In genomic region chr7:27918503-27918902, GRCh38 we compare ENCODE assay signal across 22 cellular contexts.
"Had no signal": no experiment of that assay in that cellular context is flagged by ENCODE, and none has a peak within 500 bp of the region (broad histone marks: within the 10 kb centered on the region; RNA-seq: fewer than 3 reads in every experiment).

No MANE protein-coding gene starts in this region.

- DNase-seq: activated B cell treated with CpG ODN at 0.5 μM for 24 hours; activated CD4-positive, alpha-beta memory T cell treated with anti-CD3 and anti-CD28 coated beads for 36 hours; activated CD4-positive, alpha-beta T cell treated with anti-CD3 and anti-CD28 coated beads for 4 hours; activated effector memory CD4-positive, alpha-beta T cell treated with Interleukin-2 at 50 U/mL for 16 hours; activated naive CD4-positive, alpha-beta T cell treated with anti-CD3 and anti-CD28 coated beads for 36 hours; activated naive CD8-positive, alpha-beta T cell treated with anti-CD3 and anti-CD28 coated beads, Interleukin-2, amount 10 ng/mL, durations not matched to agents 7 days and 5 days; activated T-cell treated with anti-CD3 and anti-CD28 coated beads, Interleukin-2, amount 50 U/mL, for 72 hours; amygdala; cerebellar nuclear complex; cortex of kidney; endodermal cell; heart left ventricle; left ventricle myocardium superior; naive thymus-derived CD8-positive, alpha-beta T cell; stimulated activated CD4-positive, alpha-beta T cell treated with anti-CD3 and anti-CD28 coated beads, Interleukin-4, amount 100 ng/mL, for 4 hours; stimulated activated naive CD8-positive, alpha-beta T cell treated with anti-CD3 and anti-CD28 coated beads, Interleukin-15, Interleukin-2, amounts not matched to agents 100 U/mL and 50 U/mL, for 24 hours had no signal

- H3K4me1 Mint-ChIP-seq: activated naive CD8-positive, alpha-beta T cell treated with anti-CD3 and anti-CD28 coated beads, Interleukin-2, amount 10 ng/mL, durations not matched to agents 7 days and 5 days had no signal

- ATAC-seq: heart left ventricle; left ventricle myocardium superior; naive thymus-derived CD8-positive, alpha-beta T cell; stimulated activated naive CD8-positive, alpha-beta T cell treated with anti-CD3 and anti-CD28 coated beads, Interleukin-15, Interleukin-2, amounts not matched to agents 100 U/mL and 50 U/mL, for 24 hours had no signal

- H3K27me3 ChIP-seq: heart left ventricle, right atrium auricular region, tibial nerve had no signal

- FAIRE-seq: islet of Langerhans, urothelium cell line had no signal

- H3K4me1 ChIP-seq: prostate gland had no signal

- H3K36me3 Mint-ChIP-seq: activated naive CD8-positive, alpha-beta T cell treated with anti-CD3 and anti-CD28 coated beads, Interleukin-2, amount 10 ng/mL, durations not matched to agents 7 days and 5 days; mesothelial cell of epicardium had no signal

- H3K4me3 ChIP-seq: heart left ventricle, prostate gland, right atrium auricular region, tibial nerve had no signal

- H3K27me3 Mint-ChIP-seq: activated B cell treated with CpG ODN at 0.5 μM for 24 hours; activated CD4-positive, alpha-beta memory T cell treated with anti-CD3 and anti-CD28 coated beads for 36 hours; naive thymus-derived CD8-positive, alpha-beta T cell had no signal

- H3K9me3 ChIP-seq: heart left ventricle, prostate gland, right atrium auricular region, tibial nerve had no signal

- H3K9me3 Mint-ChIP-seq: activated B cell treated with CpG ODN at 0.5 μM for 24 hours; activated naive CD8-positive, alpha-beta T cell treated with anti-CD3 and anti-CD28 coated beads, Interleukin-2, amount 10 ng/mL, durations not matched to agents 7 days and 5 days; activated T-cell treated with anti-CD3 and anti-CD28 coated beads, Interleukin-2, amount 50 U/mL, for 72 hours had no signal

- H3K27ac ChIP-seq: heart left ventricle, prostate gland, right atrium auricular region, tibial nerve had no signal

- H3K4me3 Mint-ChIP-seq: activated B cell treated with CpG ODN at 0.5 μM for 24 hours; activated CD4-positive, alpha-beta memory T cell treated with anti-CD3 and anti-CD28 coated beads for 36 hours; activated naive CD4-positive, alpha-beta T cell treated with anti-CD3 and anti-CD28 coated beads for 36 hours; activated naive CD8-positive, alpha-beta T cell treated with anti-CD3 and anti-CD28 coated beads, Interleukin-2, amount 10 ng/mL, durations not matched to agents 7 days and 5 days; activated T-cell treated with anti-CD3 and anti-CD28 coated beads, Interleukin-2, amount 50 U/mL, for 72 hours; endodermal cell; mesothelial cell of epicardium; naive thymus-derived CD8-positive, alpha-beta T cell had no signal

- H3K27ac Mint-ChIP-seq: activated B cell treated with CpG ODN at 0.5 μM for 24 hours; activated CD4-positive, alpha-beta memory T cell treated with anti-CD3 and anti-CD28 coated beads for 36 hours; activated naive CD4-positive, alpha-beta T cell treated with anti-CD3 and anti-CD28 coated beads for 36 hours; activated naive CD8-positive, alpha-beta T cell treated with anti-CD3 and anti-CD28 coated beads, Interleukin-2, amount 10 ng/mL, durations not matched to agents 7 days and 5 days; activated T-cell treated with anti-CD3 and anti-CD28 coated beads, Interleukin-2, amount 50 U/mL, for 72 hours; endodermal cell; mesothelial cell of epicardium; naive thymus-derived CD8-positive, alpha-beta T cell had no signal

- H3K36me3 ChIP-seq: heart left ventricle, prostate gland, right atrium auricular region had no signal
